Comparison of ENCODE assay signal across 17 cellular contexts in genomic region chr9:92973700-92974099, GRCh38. TPM values are rescaled to one million over a fixed set of nuclear protein-coding genes. Genes with fewer than 3 reads are reported as not detected.
DNase-seq lines count a peak whose midpoint lies in the region; ATAC-seq and TF ChIP-seq lines count a peak whose summit lies in the region.
"Had no signal": no experiment of that assay in that cellular context is flagged by ENCODE, and none has a peak within 500 bp of the region (broad histone marks: within the 10 kb centered on the region; RNA-seq: fewer than 3 reads in every experiment).

No MANE protein-coding gene starts in this region.

- H3K9me3 ChIP-seq in BLaER1 (0 out of 2 replicates have a peak, but pooled peaks cover 5% of the 10 kb centered on the region), colonic mucosa (no peaks in the 10 kb centered on the region), ovary (no peaks in the 10 kb centered on the region)
- no peaks in the 10 kb centered on the region for H3K9me3 ChIP-seq in CD8-positive, alpha-beta memory T cell (ENCODE audit: low read length)
- H3K9me3 ChIP-seq: gastroesophageal sphincter, testis had no signal

- H3K36me3 Mint-ChIP-seq in CD8-positive, alpha-beta memory T cell: peaks cover 8 to 69% (median 16%) of the 10 kb centered on the region in 3 donors
- H3K36me3 Mint-ChIP-seq in activated naive CD4-positive, alpha-beta T cell treated with anti-CD3 and anti-CD28 coated beads, Interleukin-2, amount 50 U/mL, for 72 hours: peaks cover 10 to 41% of the 10 kb centered on the region in 2 donors
- H3K36me3 Mint-ChIP-seq in natural killer cell: no peaks in the 10 kb centered on the region

- WGBS in ovary, 3 donors: 91 to 93% (median 92%) methylated on average over 7 of the region's 7 CpGs

- no peak for ATAC-seq in activated naive CD4-positive, alpha-beta T cell treated with anti-CD3 and anti-CD28 coated beads, Interleukin-2, amount 50 U/mL, for 72 hours
- no peak for ATAC-seq in natural killer cell
- ATAC-seq: gastroesophageal sphincter had no signal

- H3K27ac ChIP-seq in BLaER1 (peak overlapping the region; percentile 22; the same call in 1 of the 2 replicates), colonic mucosa (no peak overlapping the region), ovary (no peak overlapping the region)
- no peak overlapping the region for H3K27ac ChIP-seq in CD8-positive, alpha-beta memory T cell (ENCODE audit: low read depth, low read length)
- H3K27ac ChIP-seq: gastroesophageal sphincter, parathyroid adenoma, testis had no signal

- peaks cover 74 to 97% (median 87%) of the 10 kb centered on the region in 3 donors for H3K4me1 Mint-ChIP-seq in CD8-positive, alpha-beta memory T cell
- H3K4me1 Mint-ChIP-seq in natural killer cell: peaks cover 79 to 93% of the 10 kb centered on the region in 2 donors

- POLR2A ChIA-PET in CD8-positive, alpha-beta memory T cell (lab: Charles Lee): no interaction called here

- H3K9ac ChIP-seq in BLaER1 (no peak overlapping the region), colonic mucosa (ENCODE audit: low read depth in 2 of 2, low read length in 2 of 2) (no peak overlapping the region)
- H3K9ac ChIP-seq: parathyroid adenoma had no signal

- TF ChIP-seq EP300 in ovary (IDR thresholded peaks at IDR 0.05): no peak

- peaks cover 92% of the 10 kb centered on the region for H4K20me1 ChIP-seq in BLaER1

- intact Hi-C loops in natural killer cell (cut with micrococcal nuclease) (no loop called here), colonic mucosa (cut with DNase I) (no loop called here), ovary (cut with DNase I) (no loop called here)

- no peak for DNase-seq in CD8-positive, alpha-beta memory T cell
- no peak for DNase-seq in activated naive CD4-positive, alpha-beta T cell treated with anti-CD3 and anti-CD28 coated beads, Interleukin-2, amount 50 U/mL, for 72 hours (ENCODE audit: low spot score in 2 of 2)
- DNase-seq in natural killer cell (no peak), colonic mucosa (no peak), NCI-H1417 (lab: John Stamatoyannopoulos, UW) (no peak), GOT3 (lab: John Stamatoyannopoulos, UW) (no peak), ovary (no peak)
- DNase-seq: NCI-H774; RPMI8226; stimulated activated CD4-positive, alpha-beta T cell treated with anti-CD3 and anti-CD28 coated beads, Interleukin-12 subunit alpha, Interleukin-12 subunit beta, amount 100 ng/mL, for 4 hours; testis had no signal

- CTCF ChIA-PET in CD8-positive, alpha-beta memory T cell (lab: Charles Lee): interaction anchor here (1.5 to 3.3 kb wide), 4 partner anchors 10 to 135 kb away, joined by 3 to 12 read pairs (median 7); no protein-coding TSS in a partner anchor

- H3K36me3 ChIP-seq in BLaER1 (peaks cover 69% of the 10 kb centered on the region), colonic mucosa (no peaks in the 10 kb centered on the region), ovary (no peaks in the 10 kb centered on the region)
- H3K36me3 ChIP-seq in CD8-positive, alpha-beta memory T cell (ENCODE audit: insufficient read depth, low read length): peaks cover 31% of the 10 kb centered on the region
- H3K36me3 ChIP-seq: gastroesophageal sphincter had no signal

- no peaks in the 10 kb centered on the region for H3K9me3 Mint-ChIP-seq in CD8-positive, alpha-beta memory T cell
- H3K9me3 Mint-ChIP-seq in activated naive CD4-positive, alpha-beta T cell treated with anti-CD3 and anti-CD28 coated beads, Interleukin-2, amount 50 U/mL, for 72 hours: no peaks in the 10 kb centered on the region
- H3K9me3 Mint-ChIP-seq in natural killer cell: no peaks in the 10 kb centered on the region

- H3K27me3 ChIP-seq in BLaER1: no peaks in the 10 kb centered on the region
- H3K27me3 ChIP-seq in CD8-positive, alpha-beta memory T cell (ENCODE audit: insufficient read depth, low read length, poor library complexity, severe bottlenecking): no peaks in the 10 kb centered on the region
- no peaks in the 10 kb centered on the region for H3K27me3 ChIP-seq in colonic mucosa
- no peaks in the 10 kb centered on the region for H3K27me3 ChIP-seq in ovary
- H3K27me3 ChIP-seq: gastroesophageal sphincter, testis had no signal

- H3K27me3 Mint-ChIP-seq in CD8-positive, alpha-beta memory T cell: no peaks in the 10 kb centered on the region
- H3K27me3 Mint-ChIP-seq in natural killer cell (ENCODE audit: low read depth in 2 of 2): no peaks in the 10 kb centered on the region

- H3K4me3 Mint-ChIP-seq in CD8-positive, alpha-beta memory T cell: peak overlapping the region; percentile 13 to 86 (median 55)
- peak overlapping the region; percentile 80 for H3K4me3 Mint-ChIP-seq in natural killer cell

- no peak for TF ChIP-seq CTCF in natural killer cell (IDR thresholded peaks at IDR 0.05)
- TF ChIP-seq CTCF in colonic mucosa (IDR thresholded peaks at IDR 0.05): no peak
- no peak for TF ChIP-seq CTCF in ovary (IDR thresholded peaks at IDR 0.05)

- no peak for TF ChIP-seq POLR2A in ovary (IDR thresholded peaks at IDR 0.05)

- H3K4me3 ChIP-seq in BLaER1 (no peak overlapping the region), colonic mucosa (no peak overlapping the region), ovary (no peak overlapping the region)
- peak overlapping the region; percentile 18 for H3K4me3 ChIP-seq in CD8-positive, alpha-beta memory T cell (ENCODE audit: low read length)
- H3K4me3 ChIP-seq: gastroesophageal sphincter, testis had no signal

- peak overlapping the region; percentile 39 to 96 (median 92) for H3K27ac Mint-ChIP-seq in CD8-positive, alpha-beta memory T cell
- H3K27ac Mint-ChIP-seq in activated naive CD4-positive, alpha-beta T cell treated with anti-CD3 and anti-CD28 coated beads, Interleukin-2, amount 50 U/mL, for 72 hours: peak overlapping the region; percentile 69 to 78
- peak overlapping the region; percentile 97 for H3K27ac Mint-ChIP-seq in natural killer cell

- H3K4me2 ChIP-seq in BLaER1: no peak overlapping the region

- H3K4me1 ChIP-seq in BLaER1 (peaks cover 51% of the 10 kb centered on the region), colonic mucosa (no peaks in the 10 kb centered on the region), ovary (ENCODE audit: insufficient read depth) (no peaks in the 10 kb centered on the region)
- H3K4me1 ChIP-seq in CD8-positive, alpha-beta memory T cell (ENCODE audit: insufficient read depth, low read length): peaks cover 94% of the 10 kb centered on the region
- H3K4me1 ChIP-seq: parathyroid adenoma, testis had no signal

RNA-seq across cellular contexts. Expression of gene FGD3, which starts 26.4 kb away (rescaled TPM):
- 10 to 100 TPM; 54.6 to 56.5 TPM for total RNA-seq in CD8-positive, alpha-beta memory T cell
- polyA plus RNA-seq in CD8-positive, alpha-beta memory T cell: 134 TPM
- 10 to 100 TPM; 49.7 to 61.0 TPM for total RNA-seq in activated naive CD4-positive, alpha-beta T cell treated with anti-CD3 and anti-CD28 coated beads, Interleukin-2, amount 50 U/mL, for 72 hours
- total RNA-seq in natural killer cell: 100 to 1,000 TPM; 133 to 204 (median 193) TPM
- total RNA-seq in colonic mucosa: 1 to 10 TPM; 1.8 to 2.3 TPM
- 1 to 10 TPM; 1.3 to 6.7 (median 2.2) TPM for total RNA-seq in ovary
- 1 to 10 TPM; 1.1 to 1.4 TPM for polyA plus RNA-seq in ovary
- total RNA-seq: lung microvascular endothelial cell, MCF 10A had no signal
- polyA plus RNA-seq: BJ had no signal

Comparison
In these comparisons a context has a peak if more than half of its experiments do, and no peak if none do; other contexts are left out.
1. RNA of gene FGD3, which starts 26.4 kb away (total RNA-seq): 133 to 204 TPM in natural killer cell, 49.7 to 61.0 TPM in activated naive CD4-positive, alpha-beta T cell treated with anti-CD3 and anti-CD28 coated beads, Interleukin-2, amount 50 U/mL, for 72 hours and 54.6 to 56.5 TPM in CD8-positive, alpha-beta memory T cell; 1.8 to 2.3 TPM in colonic mucosa and 1.3 to 6.7 TPM in ovary; every median in the first group is over 4 times any median in the second.
2. Peak in every context shown above with its lines, with median percentiles within 50 percentile points of each other: H3K27ac Mint-ChIP-seq.